ENCODE assay signal across 9 cellular contexts in the genomic region with DNA sequence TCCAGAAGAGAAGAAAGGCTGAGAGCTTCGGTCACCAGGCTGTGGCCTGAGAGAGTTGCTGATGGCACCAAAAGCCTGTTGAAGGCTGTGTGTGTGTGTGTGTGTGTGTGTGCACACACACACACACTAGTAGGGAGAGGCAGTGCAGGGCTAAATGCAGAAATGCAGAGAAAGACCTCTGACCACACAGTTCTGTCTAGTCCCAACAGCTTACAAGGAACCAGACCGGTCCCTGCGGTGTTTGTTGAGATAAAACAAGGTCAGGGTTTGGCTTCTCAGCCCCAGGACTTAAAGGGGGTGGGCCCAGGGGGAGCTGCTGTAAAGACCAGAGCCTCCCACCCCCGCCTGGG.
DNase-seq lines count a peak whose midpoint lies in the region; FAIRE-seq and TF ChIP-seq lines count a peak whose summit lies in the region.
"Had no signal": no experiment of that assay in that cellular context is flagged by ENCODE, and none has a peak within 500 bp of the region (broad histone marks: within the 10 kb centered on the region; RNA-seq: fewer than 3 reads in every experiment).

No MANE protein-coding gene starts in this region.

- no peak overlapping the region for H3K9ac ChIP-seq in HUES48 (ENCODE audit: low read depth, low read length)
- H3K9ac ChIP-seq in kidney (ENCODE audit: low read length in 2 of 2) = peak overlapping the region in 1 of 2 donors; percentile 43

- no peak overlapping the region for H3K4me3 ChIP-seq in HUES48 (ENCODE audit: low read depth, low read length)
- no peak overlapping the region for H3K4me3 ChIP-seq in astrocyte of the cerebellum (ENCODE audit: low read depth, low read length)
- H3K4me3 ChIP-seq in kidney (ENCODE audit: low read length in 2 of 2) = no peak overlapping the region
- H3K4me3 ChIP-seq in spleen = no peak overlapping the region

- peak; percentile 74 for DNase-seq in astrocyte of the cerebellum (ENCODE audit: low read depth)
- no peak for DNase-seq in kidney
- no peak for DNase-seq in spleen
- DNase-seq in activated effector memory CD4-positive, alpha-beta T cell treated with Interleukin-2 at 50 U/mL for 16 hours = no peak
- no peak for DNase-seq in activated T-cell treated with anti-CD3 and anti-CD28 coated beads, Interleukin-2, amount 50 U/mL, for 1 hour
- DNase-seq in NCI-H2107 (lab: John Stamatoyannopoulos, UW) = no peak
- DNase-seq in activated T-helper 1 cell treated with anti-CD3 and anti-CD28 coated beads, Interleukin-12 subunit alpha, Interleukin-12 subunit beta, Interleukin-2, Interleukin-4 antibody, amounts not matched to agents 30 ng/mL and 10 ng/mL and 1 ng/mL, durations not matched to agents 14 hours and 24 hours and 36 hours (ENCODE audit: low spot score) = no peak
- DNase-seq: NCI-H1092 had no signal

- no peak overlapping the region for H3K4me3 Mint-ChIP-seq in activated T-helper 1 cell treated with anti-CD3 and anti-CD28 coated beads, Interleukin-12 subunit alpha, Interleukin-12 subunit beta, Interleukin-2, Interleukin-4 antibody, amounts not matched to agents 30 ng/mL and 10 ng/mL and 1 ng/mL, durations not matched to agents 14 hours and 24 hours and 36 hours

- H3K27me3 ChIP-seq in HUES48 (ENCODE audit: control insufficient read depth, insufficient read depth, low read length) (no peaks in the 10 kb centered on the region), spleen (replicated peaks in 1 of 7) (no peaks in the 10 kb centered on the region)

- H3K27me3 Mint-ChIP-seq in activated T-helper 1 cell treated with anti-CD3 and anti-CD28 coated beads, Interleukin-12 subunit alpha, Interleukin-12 subunit beta, Interleukin-2, Interleukin-4 antibody, amounts not matched to agents 30 ng/mL and 10 ng/mL and 1 ng/mL, durations not matched to agents 14 hours and 24 hours and 36 hours (ENCODE audit: insufficient read depth) = no peaks in the 10 kb centered on the region

- peak overlapping the region; percentile 65 for H3K27ac ChIP-seq in HUES48 (ENCODE audit: low read depth, low read length)
- peak overlapping the region; percentile 56 to 69 for H3K27ac ChIP-seq in kidney (ENCODE audit: low read depth in 2 of 2, low read length in 2 of 2)
- H3K27ac ChIP-seq in spleen = peak overlapping the region; percentile 27 to 85 (median 70)

- no peak for FAIRE-seq in kidney (lab: Jason Lieb, UNC)

- no peak for TF ChIP-seq CTCF in astrocyte of the cerebellum (IDR thresholded peaks at IDR 0.05; ENCODE audit: low read depth, low read length, missing control alignments)
- TF ChIP-seq CTCF in kidney (IDR thresholded peaks at IDR 0.05; ENCODE audit: borderline replicate concordance, extremely low read depth, insufficient read depth) = no peak
- no peak for TF ChIP-seq CTCF in spleen (IDR thresholded peaks at IDR 0.05 in 8 of 11, conservative IDR thresholded peaks at IDR 0.05 in 3 of 11)

- H3K27ac Mint-ChIP-seq in activated T-helper 1 cell treated with anti-CD3 and anti-CD28 coated beads, Interleukin-12 subunit alpha, Interleukin-12 subunit beta, Interleukin-2, Interleukin-4 antibody, amounts not matched to agents 30 ng/mL and 10 ng/mL and 1 ng/mL, durations not matched to agents 14 hours and 24 hours and 36 hours = no peak overlapping the region

- in situ Hi-C loops in astrocyte of the cerebellum (cut with HindIII; ENCODE audit: low sequenced_read_pairs) = no loop called here

- no peak for TF ChIP-seq POLR2A in spleen (IDR thresholded peaks at IDR 0.05)

- H3K36me3 ChIP-seq in HUES48 (ENCODE audit: control insufficient read depth, insufficient read depth, low read length) (no peaks in the 10 kb centered on the region), kidney (ENCODE audit: control insufficient read depth in 1 of 2, insufficient read depth in 2 of 2, low read length in 2 of 2) (peaks cover 0 to 5% of the 10 kb centered on the region in 2 donors), spleen (peaks cover 0 to 27% (median under 1%) of the 10 kb centered on the region in 6 donors)

- no peaks in the 10 kb centered on the region for H3K36me3 Mint-ChIP-seq in activated T-helper 1 cell treated with anti-CD3 and anti-CD28 coated beads, Interleukin-12 subunit alpha, Interleukin-12 subunit beta, Interleukin-2, Interleukin-4 antibody, amounts not matched to agents 30 ng/mL and 10 ng/mL and 1 ng/mL, durations not matched to agents 14 hours and 24 hours and 36 hours (ENCODE audit: low read depth)

- intact Hi-C loops in kidney (cut with DNase I) (no loop called here), spleen (cut with DNase I; ENCODE audit: low total_unique reads) (no loop called here)
- intact Hi-C loops in activated T-helper 1 cell treated with anti-CD3 and anti-CD28 coated beads, Interleukin-12 subunit alpha, Interleukin-12 subunit beta, Interleukin-2, Interleukin-4 antibody, amounts not matched to agents 30 ng/mL and 10 ng/mL and 1 ng/mL, durations not matched to agents 14 hours and 24 hours and 36 hours (cut with micrococcal nuclease) = no loop called here

- peaks cover 25% of the 10 kb centered on the region for H3K4me1 ChIP-seq in HUES48 (ENCODE audit: control insufficient read depth, insufficient read depth, low read length)
- peaks cover 31 to 39% of the 10 kb centered on the region in 2 donors for H3K4me1 ChIP-seq in kidney (ENCODE audit: control insufficient read depth in 1 of 2, insufficient read depth in 1 of 2, low read depth in 1 of 2, low read length in 2 of 2)
- H3K4me1 ChIP-seq in spleen = peaks cover 18 to 84% (median 48%) of the 10 kb centered on the region in 6 donors

- no peaks in the 10 kb centered on the region for H3K9me3 ChIP-seq in HUES48 (ENCODE audit: control insufficient read depth, insufficient read depth, low read length)
- no peaks in the 10 kb centered on the region for H3K9me3 ChIP-seq in kidney (ENCODE audit: control insufficient read depth in 1 of 2, low read length in 2 of 2)
- no peaks in the 10 kb centered on the region for H3K9me3 ChIP-seq in spleen

- peaks cover 14% of the 10 kb centered on the region for H3K4me1 Mint-ChIP-seq in activated T-helper 1 cell treated with anti-CD3 and anti-CD28 coated beads, Interleukin-12 subunit alpha, Interleukin-12 subunit beta, Interleukin-2, Interleukin-4 antibody, amounts not matched to agents 30 ng/mL and 10 ng/mL and 1 ng/mL, durations not matched to agents 14 hours and 24 hours and 36 hours (ENCODE audit: low read depth)

- H3K9me3 Mint-ChIP-seq in activated T-helper 1 cell treated with anti-CD3 and anti-CD28 coated beads, Interleukin-12 subunit alpha, Interleukin-12 subunit beta, Interleukin-2, Interleukin-4 antibody, amounts not matched to agents 30 ng/mL and 10 ng/mL and 1 ng/mL, durations not matched to agents 14 hours and 24 hours and 36 hours = no peaks in the 10 kb centered on the region

- 43 to 65% (median 56%) methylated on average over 3 to 4 of the region's 4 CpGs for WGBS in spleen, 5 donors
